25 cellular contexts compared by ENCODE assay signal in genomic region chr20:37961016-37961415, GRCh38. TPM values are rescaled to one million over a fixed set of nuclear protein-coding genes. Genes with fewer than 3 reads are reported as not detected.
"Had no signal": no experiment of that assay in that cellular context is flagged by ENCODE, and none has a peak within 500 bp of the region (broad histone marks: within the 10 kb centered on the region; RNA-seq: fewer than 3 reads in every experiment).

No MANE protein-coding gene starts in this region.

- H3K4me3 ChIP-seq: MG63, SJSA1 had no signal

- DNase-seq: IMR-90, KG1, MG63, NCI-H1092, NCI-H1105 treated with DMSO at 0.1 percent for 48 hours, NCI-H1417 treated with DMSO at 0.1 percent for 48 hours, NCI-H146, NCI-H1694 treated with DMSO at 0.1 percent for 48 hours, NCI-H1930, NCI-H2081, NCI-H2107, NCI-H2171, NCI-H226, NCI-H446, NCI-H510A, NCI-H524 treated with DMSO at 0.1 percent for 48 hours, NCI-H69, NCI-H774, Right ventricle myocardium superior, RPMI8226, SIG-M5, SK-N-SH, SW 1271 had no signal

- H3K9me3 ChIP-seq: SJSA1, SK-N-SH had no signal

- H3K36me3 ChIP-seq: MG63, SJSA1 had no signal

- H3K27ac ChIP-seq: SJSA1 had no signal

- H3K4me1 ChIP-seq: SJSA1 had no signal

RNA-seq across cellular contexts. Expression of gene VSTM2L, which starts 58.1 kb away (rescaled TPM):
- total RNA-seq: HT-29 had no signal
